Comparison of ENCODE assay signal across 1 cellular context in the genomic region with DNA sequence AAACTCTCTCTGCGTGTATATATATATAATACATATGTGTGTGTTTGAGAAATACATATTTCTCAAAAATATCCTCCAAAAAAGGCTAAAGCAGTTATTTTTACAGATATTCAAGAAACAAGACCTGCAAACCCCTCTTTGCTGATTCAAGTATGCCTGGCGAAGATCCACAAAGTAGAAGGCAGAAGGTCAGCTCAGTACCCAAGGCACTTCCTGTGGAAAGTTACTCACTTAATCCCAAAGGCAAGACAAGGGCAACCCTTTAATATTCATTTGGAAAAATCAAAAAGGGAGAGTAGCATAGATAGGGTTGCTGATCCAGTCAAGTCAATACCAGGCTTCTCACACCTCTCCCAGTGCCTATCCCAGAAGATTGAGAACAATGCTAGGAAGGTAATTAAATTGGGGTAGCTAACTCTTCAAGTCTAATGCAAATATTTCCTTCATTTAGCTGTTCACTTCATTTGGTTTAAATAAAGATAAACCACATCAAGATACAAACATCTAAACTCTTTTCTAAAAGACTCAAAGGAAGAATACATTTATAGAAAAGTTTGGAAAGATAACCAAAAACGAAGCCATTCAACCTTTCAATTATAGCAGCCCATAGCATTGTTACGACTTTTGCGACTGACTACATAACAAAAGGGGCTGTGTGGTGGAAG.
TF ChIP-seq lines count a peak whose summit lies in the region.

No MANE protein-coding gene starts in this region.

TF ChIP-seq in HEK293T, 16 proteins besides CTCF, POLR2A, EP300 and RAD21:
- TF ChIP-seq SP1 (IDR thresholded peaks at IDR 0.05) (no peak), SUZ12 (IDR thresholded peaks at IDR 0.05) (no peak), BHLHE40 (IDR thresholded peaks at IDR 0.05; ENCODE audit: borderline replicate concordance) (no peak), CTBP1 (IDR thresholded peaks at IDR 0.05; ENCODE audit: borderline replicate concordance) (no peak), FOXA1 (IDR thresholded peaks at IDR 0.05) (no peak), FOXM1 (IDR thresholded peaks at IDR 0.05; ENCODE audit: borderline replicate concordance) (no peak), ELF4 (IDR thresholded peaks at IDR 0.05) (no peak), FOXK2 (IDR thresholded peaks at IDR 0.05) (no peak), LEF1 (IDR thresholded peaks at IDR 0.05; ENCODE audit: borderline replicate concordance) (no peak), NFRKB (IDR thresholded peaks at IDR 0.05) (no peak), L3MBTL2 (conservative IDR thresholded peaks at IDR 0.05) (no peak), ARNT (IDR thresholded peaks at IDR 0.05) (no peak), TARDBP (IDR thresholded peaks at IDR 0.05) (no peak), HDGF (IDR thresholded peaks at IDR 0.05; ENCODE audit: borderline replicate concordance) (no peak), ZNF384 (IDR thresholded peaks at IDR 0.05) (no peak)
